1 cellular context compared by ENCODE assay signal in the genomic region with DNA sequence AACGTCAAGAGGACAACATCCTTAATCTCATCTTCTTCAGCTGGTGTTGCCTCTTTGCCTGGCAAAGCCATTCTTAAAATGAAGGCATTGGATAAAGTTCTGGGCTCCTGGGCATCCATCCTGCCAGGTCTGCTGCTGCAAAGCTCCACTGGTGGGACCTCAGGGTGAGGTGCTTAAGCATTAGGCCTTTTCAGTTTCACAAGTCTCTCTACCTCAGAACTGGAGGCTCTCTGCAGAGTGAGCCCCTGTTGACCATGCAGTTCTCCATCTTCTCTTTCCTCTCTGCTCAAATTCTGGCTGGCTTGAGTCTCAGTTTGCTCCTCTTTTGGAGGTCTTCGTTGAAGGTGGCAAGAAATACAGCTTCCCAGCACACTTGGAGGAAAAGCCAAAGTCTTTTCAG.
TF ChIP-seq lines count a peak whose summit lies in the region.

No MANE protein-coding gene starts in this region.

TF ChIP-seq in HepG2, 621 proteins besides CTCF, POLR2A, EP300 and RAD21:
- TF ChIP-seq GPN1 (CRISPR knock-in tag; IDR thresholded peaks at IDR 0.05; ENCODE audit: borderline replicate concordance) (no peak), ZNF446 (CRISPR knock-in tag; IDR thresholded peaks at IDR 0.05) (no peak), ZNF260 (CRISPR knock-in tag; IDR thresholded peaks at IDR 0.05; ENCODE audit: borderline replicate concordance, low read depth) (no peak)
